ENCODE assay signal across 9 cellular contexts in the genomic region with DNA sequence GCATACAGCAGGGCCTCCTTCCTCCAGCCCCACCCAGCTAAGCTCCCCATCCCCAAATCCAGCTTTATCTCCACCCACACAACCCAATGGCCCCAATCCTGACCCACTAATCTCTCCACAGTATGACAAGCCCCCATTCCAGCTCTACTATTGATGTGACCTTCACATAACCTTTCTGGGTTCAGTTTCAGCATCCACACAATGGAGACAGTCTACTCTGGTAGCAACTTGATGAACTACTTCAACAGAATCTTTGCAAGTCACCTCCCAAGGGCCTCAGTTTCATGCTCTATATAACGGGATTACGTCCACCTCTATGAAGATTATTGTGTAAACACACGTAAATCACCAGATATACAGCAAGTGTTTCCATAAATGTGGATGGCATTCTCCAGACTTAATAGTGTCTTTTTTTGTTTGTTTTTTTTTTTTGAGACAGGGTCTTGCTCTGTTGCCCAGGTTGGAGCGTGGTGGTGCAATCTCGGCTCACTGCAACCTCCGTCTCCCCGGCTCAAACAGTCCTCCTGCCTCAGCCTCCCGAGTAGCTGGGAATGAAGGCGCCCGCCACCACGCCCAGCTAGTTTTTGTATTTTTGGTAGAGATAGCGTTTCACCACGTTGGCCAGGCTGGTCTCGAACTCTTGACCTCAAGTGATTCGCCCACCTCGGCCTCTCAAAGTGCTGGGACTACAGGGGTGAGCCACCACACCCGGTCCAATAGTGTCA. TPM values are rescaled to one million over a fixed set of nuclear protein-coding genes. Genes with fewer than 3 reads are reported as not detected.
A peak's percentile ranks its signal among the peaks of the same experiment; 100 is the strongest.
DNase-seq lines count a peak whose midpoint lies in the region; ATAC-seq and TF ChIP-seq lines count a peak whose summit lies in the region.
"Had no signal": no experiment of that assay in that cellular context is flagged by ENCODE, and none has a peak within 500 bp of the region (broad histone marks: within the 10 kb centered on the region; RNA-seq: fewer than 3 reads in every experiment).

No MANE protein-coding gene starts in this region.

- peak overlapping the region; percentile 84 for H3K4me3 ChIP-seq in LNCaP clone FGC (ENCODE audit: low read depth, low read length)

- H3K9me3 Mint-ChIP-seq in chondrocyte (ENCODE audit: low read depth) = no peaks in the 10 kb centered on the region
- no peaks in the 10 kb centered on the region for H3K9me3 Mint-ChIP-seq in naive thymus-derived CD8-positive, alpha-beta T cell

- peak overlapping the region; percentile 93 for H3K27ac ChIP-seq in C4-2B

- peak overlapping the region; percentile 98 for H3K27ac Mint-ChIP-seq in chondrocyte (ENCODE audit: unreplicated experiment)
- H3K27ac Mint-ChIP-seq in naive thymus-derived CD8-positive, alpha-beta T cell = peak overlapping the region in 9 of 10 donors; percentile 45 to 93 (median 76)

- peaks cover 3% of the 10 kb centered on the region for H3K4me1 Mint-ChIP-seq in chondrocyte (ENCODE audit: low read depth)
- H3K4me1 Mint-ChIP-seq in naive thymus-derived CD8-positive, alpha-beta T cell = peaks cover 10 to 24% (median 16%) of the 10 kb centered on the region in 4 donors

- DNase-seq in LNCaP clone FGC (ENCODE audit: low read depth) (no peak), chondrocyte (ENCODE audit: low spot score) (no peak), NCI-H2029 treated with DMSO at 0.1 percent for 48 hours (lab: John Stamatoyannopoulos, UW) (no peak)
- DNase-seq in naive thymus-derived CD8-positive, alpha-beta T cell = no peak
- DNase-seq: SHP77 had no signal

- POLR2A ChIA-PET in naive thymus-derived CD8-positive, alpha-beta T cell (lab: Charles Lee) = interaction anchor here (0.7 to 2.0 kb wide), 3 partner anchors 61 to 214 kb away, joined by 4 to 19 read pairs (median 11); a partner anchor contains a TSS

- no peaks in the 10 kb centered on the region for H3K36me3 Mint-ChIP-seq in chondrocyte (ENCODE audit: low read depth)
- no peaks in the 10 kb centered on the region for H3K36me3 Mint-ChIP-seq in naive thymus-derived CD8-positive, alpha-beta T cell

- ATAC-seq in naive thymus-derived CD8-positive, alpha-beta T cell = no peak
- ATAC-seq in HG03571 (IDR thresholded peaks at IDR 0.05; ENCODE audit: unreplicated experiment) (no peak), GM21528 (IDR thresholded peaks at IDR 0.05; ENCODE audit: low FRiP score, unreplicated experiment) (no peak), HG03095 (IDR thresholded peaks at IDR 0.05; ENCODE audit: unreplicated experiment) (no peak)

- TF ChIP-seq CTCF in C4-2B (conservative IDR thresholded peaks at IDR 0.05) (no peak), LNCaP clone FGC (IDR thresholded peaks at IDR 0.05; ENCODE audit: control insufficient read depth, extremely low read depth, insufficient read depth) (no peak), chondrocyte (IDR thresholded peaks at IDR 0.05) (no peak)

- no peaks in the 10 kb centered on the region for H3K27me3 Mint-ChIP-seq in chondrocyte (ENCODE audit: low read depth)
- H3K27me3 Mint-ChIP-seq in naive thymus-derived CD8-positive, alpha-beta T cell = no peaks in the 10 kb centered on the region

- peak overlapping the region; percentile 95 for H3K4me3 Mint-ChIP-seq in chondrocyte (ENCODE audit: unreplicated experiment)
- H3K4me3 Mint-ChIP-seq in naive thymus-derived CD8-positive, alpha-beta T cell = peak overlapping the region; percentile 79 to 96 (median 86)

RNA-seq across cellular contexts. Expression of a gene that starts 1.4 kb away (rescaled TPM):
- total RNA-seq in chondrocyte = 98.0 to 166 TPM (median 162 TPM) in 3 replicates
- 10 to 100 TPM; 26.8 to 27.2 TPM for total RNA-seq in naive thymus-derived CD8-positive, alpha-beta T cell
- polyA plus RNA-seq in naive thymus-derived CD8-positive, alpha-beta T cell = 10 to 100 TPM; 30.5 to 40.8 (median 37.4) TPM
